In the genomic region with DNA sequence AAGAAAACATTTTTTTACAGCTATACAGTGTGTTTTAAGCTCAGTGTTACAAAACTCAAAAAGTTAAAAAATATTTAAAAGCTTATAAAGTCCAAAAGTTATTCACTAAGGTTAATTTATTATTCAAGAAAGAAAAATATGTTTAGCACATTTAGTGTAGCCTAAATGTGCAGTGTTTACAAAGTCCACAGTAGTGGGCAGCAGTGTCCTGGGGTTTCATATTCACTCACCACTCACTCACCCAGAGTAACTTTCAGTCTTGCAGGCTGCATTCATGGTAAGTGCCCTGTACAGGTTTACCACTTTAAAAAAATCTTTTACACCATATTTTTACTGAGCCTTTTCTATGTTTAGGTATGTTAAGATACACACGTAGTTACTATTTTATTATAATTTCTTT, we compare ENCODE assay signal across 18 cellular contexts.
"Had no signal": no experiment of that assay in that cellular context is flagged by ENCODE, and none has a peak within 500 bp of the region (broad histone marks: within the 10 kb centered on the region; RNA-seq: fewer than 3 reads in every experiment).

No MANE protein-coding gene starts in this region.

- H3K9me3 ChIP-seq: adrenal gland, lower lobe of right lung, tibial artery had no signal

- H3K27ac Mint-ChIP-seq: activated CD4-positive, alpha-beta T cell treated with anti-CD3 and anti-CD28 coated beads for 36 hours; activated naive CD4-positive, alpha-beta T cell treated with anti-CD3 and anti-CD28 coated beads, Interleukin-2, amount 50 U/mL, for 72 hours; effector memory CD8-positive, alpha-beta T cell; natural killer cell had no signal

- DNase-seq: activated CD4-positive, alpha-beta T cell treated with anti-CD3 and anti-CD28 coated beads for 36 hours; activated CD4-positive, alpha-beta T cell treated with anti-CD3 and anti-CD28 coated beads, Interleukin-2, amount 50 U/mL, for 48 hours; activated gamma-delta T cell treated with Interleukin-2 at 50 U/mL for 16 hours; adrenal gland; dermis blood vessel endothelial cell; effector memory CD8-positive, alpha-beta T cell; foreskin fibroblast; hypothalamus; islet precursor cell; left colon; lower lobe of right lung; natural killer cell; stimulated activated CD4-positive, alpha-beta T cell treated with anti-CD3 and anti-CD28 coated beads, Interleukin-2, amount 100 ng/mL, for 24 hours; stimulated activated naive CD4-positive, alpha-beta T cell treated with Interleukin-2 at 50 U/mL for 16 hours; tibial artery had no signal

- H3K4me1 ChIP-seq: lower lobe of right lung, parathyroid adenoma, tibial artery had no signal

- H3K9ac ChIP-seq: parathyroid adenoma had no signal

- H3K27me3 Mint-ChIP-seq: effector memory CD8-positive, alpha-beta T cell had no signal

- H3K36me3 Mint-ChIP-seq: activated naive CD4-positive, alpha-beta T cell treated with anti-CD3 and anti-CD28 coated beads, Interleukin-2, amount 50 U/mL, for 72 hours; natural killer cell had no signal

- H3K4me3 Mint-ChIP-seq: activated CD4-positive, alpha-beta T cell treated with anti-CD3 and anti-CD28 coated beads for 36 hours; effector memory CD8-positive, alpha-beta T cell; natural killer cell had no signal

- H3K27me3 ChIP-seq: adrenal gland, tibial artery had no signal

- ATAC-seq: activated CD4-positive, alpha-beta T cell treated with anti-CD3 and anti-CD28 coated beads for 36 hours; activated naive CD4-positive, alpha-beta T cell treated with anti-CD3 and anti-CD28 coated beads, Interleukin-2, amount 50 U/mL, for 72 hours; effector memory CD8-positive, alpha-beta T cell; left colon; lower lobe of right lung; natural killer cell had no signal

- H3K4me3 ChIP-seq: adrenal gland, lower lobe of right lung, tibial artery had no signal

- H3K9me3 Mint-ChIP-seq: natural killer cell had no signal

- H2AFZ ChIP-seq: parathyroid adenoma had no signal

- H3K36me3 ChIP-seq: adrenal gland, lower lobe of right lung, tibial artery had no signal

- H3K27ac ChIP-seq: epithelial cell of prostate, lower lobe of right lung, parathyroid adenoma, tibial artery had no signal

- H3K4me1 Mint-ChIP-seq: natural killer cell had no signal
